31 cellular contexts compared by ENCODE assay signal in the genomic region with DNA sequence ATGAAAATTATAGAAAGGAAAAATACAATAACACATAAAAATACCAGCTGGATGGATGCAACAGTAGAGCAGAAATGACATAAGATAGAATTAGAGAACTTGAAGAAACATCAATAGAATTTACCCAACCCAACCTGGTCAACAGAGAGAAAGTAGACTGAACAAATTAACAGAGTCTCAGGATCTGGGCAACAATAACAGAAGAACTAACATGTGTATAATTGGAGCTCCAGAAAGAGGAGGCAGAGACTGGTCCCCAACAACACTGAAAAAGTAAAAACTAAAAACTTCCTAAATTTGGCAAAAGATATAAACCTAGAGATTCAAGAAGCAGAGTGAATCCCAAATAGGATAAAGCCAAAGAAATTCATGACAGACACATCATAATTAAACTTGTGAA.
"Had no signal": no experiment of that assay in that cellular context is flagged by ENCODE, and none has a peak within 500 bp of the region (broad histone marks: within the 10 kb centered on the region; RNA-seq: fewer than 3 reads in every experiment).

No MANE protein-coding gene starts in this region.

- H3K27ac ChIP-seq: ascending aorta, cardiac muscle cell, VCaP had no signal

- FAIRE-seq: bronchial epithelial cell, TTC549 had no signal

- H3K36me3 ChIP-seq: ascending aorta, cardiac muscle cell had no signal

- H3K27me3 ChIP-seq: ascending aorta, cardiac muscle cell had no signal

- ATAC-seq: activated T-cell treated with anti-CD3 and anti-CD28 coated beads, Interleukin-2, amount 50 U/mL, for 4 hours; activated T-cell treated with anti-CD3 and anti-CD28 coated beads, Interleukin-2, amount 50 U/mL, for 72 hours; activated T-helper 17 cell treated with anti-CD3 and anti-CD28 coated beads, Interleukin-2, amount 50 U/mL, for 72 hours had no signal

- H3K4me1 ChIP-seq: ascending aorta had no signal

- H3K4me3 ChIP-seq: ascending aorta, cardiac muscle cell had no signal

- DNase-seq: activated B cell treated with CpG ODN at 0.5 μM for 24 hours; activated CD4-positive, alpha-beta memory T cell treated with anti-CD3 and anti-CD28 coated beads for 36 hours; activated CD4-positive, alpha-beta T cell treated with anti-CD3 and anti-CD28 coated beads for 4 hours; activated CD4-positive, alpha-beta T cell treated with anti-CD3 and anti-CD28 coated beads, Interleukin-2, amount 10 ng/mL, durations not matched to agents 24 days and 14 days; activated CD4-positive, alpha-beta T cell treated with anti-CD3 and anti-CD28 coated beads, Interleukin-2, amount 50 U/mL, for 1 hour; activated CD4-positive, alpha-beta T cell treated with anti-CD3 and anti-CD28 coated beads, Interleukin-2, amount 50 U/mL, for 4 hours; activated CD4-positive, CD25-positive, alpha-beta regulatory T cell treated with anti-CD3 and anti-CD28 coated beads, Interleukin-2, amount 50 U/mL, for 72 hours; activated CD8-positive, alpha-beta memory T cell treated with anti-CD3 and anti-CD28 coated beads, Interleukin-2, amount 50 U/mL, for 4 hours; activated effector memory CD4-positive, alpha-beta T cell treated with anti-CD3 and anti-CD28 coated beads, Interleukin-2, amount 50 U/mL, for 16 hours; activated gamma-delta T cell treated with Interleukin-2 at 50 U/mL for 16 hours; activated naive CD4-positive, alpha-beta T cell; activated naive CD4-positive, alpha-beta T cell treated with anti-CD3 and anti-CD28 coated beads for 36 hours; activated naive CD4-positive, alpha-beta T cell treated with anti-CD3 and anti-CD28 coated beads, Interleukin-2, amount 50 U/mL, for 16 hours; activated naive CD8-positive, alpha-beta T cell treated with anti-CD3 and anti-CD28 coated beads for 36 hours; activated T-cell treated with anti-CD3 and anti-CD28 coated beads for 4 hours; activated T-cell treated with anti-CD3 and anti-CD28 coated beads, Interleukin-2, amount 50 U/mL, for 1 hour; activated T-cell treated with anti-CD3 and anti-CD28 coated beads, Interleukin-2, amount 50 U/mL, for 4 hours; activated T-cell treated with anti-CD3 and anti-CD28 coated beads, Interleukin-2, amount 50 U/mL, for 72 hours; amygdala; anterior cingulate cortex; caudate nucleus; cerebellar nuclear complex; T-helper 1 cell; T-helper 2 cell; T-helper 9 cell had no signal
